ENCODE assay signal across 8 cellular contexts in genomic region chr2:68441179-68441993, GRCh38. TPM values are rescaled to one million over a fixed set of nuclear protein-coding genes. Genes with fewer than 3 reads are reported as not detected.
DNase-seq lines count a peak whose midpoint lies in the region; ATAC-seq and TF ChIP-seq lines count a peak whose summit lies in the region.

No MANE protein-coding gene starts in this region.

- TF ChIP-seq POLR2A in prostate gland (IDR thresholded peaks at IDR 0.05) (no peak), uterus (IDR thresholded peaks at IDR 0.05) (no peak)

- no peaks in the 10 kb centered on the region for H3K36me3 Mint-ChIP-seq in activated naive CD4-positive, alpha-beta T cell treated with anti-CD3 and anti-CD28 coated beads, Interleukin-2, amount 10 ng/mL, durations not matched to agents 7 days and 5 days
- H3K36me3 Mint-ChIP-seq in glutamatergic neuron (ENCODE audit: unreplicated experiment): no peaks in the 10 kb centered on the region

- peaks cover 7% of the 10 kb centered on the region for H3K4me1 Mint-ChIP-seq in activated naive CD4-positive, alpha-beta T cell treated with anti-CD3 and anti-CD28 coated beads, Interleukin-2, amount 10 ng/mL, durations not matched to agents 7 days and 5 days
- peaks cover 4% of the 10 kb centered on the region for H3K4me1 Mint-ChIP-seq in glutamatergic neuron (ENCODE audit: low read depth, unreplicated experiment)

- DNase-seq in NCI-H1105 (lab: John Stamatoyannopoulos, UW) (peak; percentile 75), SK-N-MC (ENCODE audit: low read depth, low spot score) (peak; percentile 66), glutamatergic neuron (peak; percentile 79), prostate gland (ENCODE audit: low spot score) (peak; percentile 71), uterus (peak; percentile 76 to 87)
- peak; percentile 85 for DNase-seq in activated naive CD4-positive, alpha-beta T cell treated with anti-CD3 and anti-CD28 coated beads, Interleukin-2, amount 10 ng/mL, durations not matched to agents 7 days and 5 days

- CTCF ChIA-PET in activated naive CD4-positive, alpha-beta T cell treated with anti-CD3 and anti-CD28 coated beads, Interleukin-2, amount 10 ng/mL, durations not matched to agents 7 days and 5 days (lab: Charles Lee): interaction anchor here (0.7 to 4.2 kb wide), 31 partner anchors 10 to 319 kb away, joined by 3 to 49 read pairs (median 4); no protein-coding TSS in a partner anchor

- H3K4me3 Mint-ChIP-seq in activated naive CD4-positive, alpha-beta T cell treated with anti-CD3 and anti-CD28 coated beads, Interleukin-2, amount 10 ng/mL, durations not matched to agents 7 days and 5 days: no peak overlapping the region
- H3K4me3 Mint-ChIP-seq in glutamatergic neuron (ENCODE audit: unreplicated experiment): no peak overlapping the region

- H3K27me3 Mint-ChIP-seq in activated naive CD4-positive, alpha-beta T cell treated with anti-CD3 and anti-CD28 coated beads, Interleukin-2, amount 10 ng/mL, durations not matched to agents 7 days and 5 days: peaks cover 24% of the 10 kb centered on the region
- no peaks in the 10 kb centered on the region for H3K27me3 Mint-ChIP-seq in glutamatergic neuron (ENCODE audit: unreplicated experiment)

- H3K4me3 ChIP-seq in SK-N-MC: no peak overlapping the region
- H3K4me3 ChIP-seq in prostate gland: no peak overlapping the region
- H3K4me3 ChIP-seq in uterus: no peak overlapping the region

- ATAC-seq in HG02678 (IDR thresholded peaks at IDR 0.05; ENCODE audit: unreplicated experiment): peak; percentile 98

- H3K4me1 ChIP-seq in prostate gland (replicated peaks) (no peaks in the 10 kb centered on the region), uterus (no peaks in the 10 kb centered on the region)

- peak overlapping the region; percentile 11 for H3K27ac Mint-ChIP-seq in activated naive CD4-positive, alpha-beta T cell treated with anti-CD3 and anti-CD28 coated beads, Interleukin-2, amount 10 ng/mL, durations not matched to agents 7 days and 5 days
- H3K27ac Mint-ChIP-seq in glutamatergic neuron (ENCODE audit: unreplicated experiment): no peak overlapping the region

- H3K9ac ChIP-seq in SK-N-MC (ENCODE audit: insufficient read length): peak overlapping the region; percentile 12

- H3K9me3 Mint-ChIP-seq in activated naive CD4-positive, alpha-beta T cell treated with anti-CD3 and anti-CD28 coated beads, Interleukin-2, amount 10 ng/mL, durations not matched to agents 7 days and 5 days: no peaks in the 10 kb centered on the region
- no peaks in the 10 kb centered on the region for H3K9me3 Mint-ChIP-seq in glutamatergic neuron (ENCODE audit: unreplicated experiment)

- H3K27ac ChIP-seq in SK-N-MC (no peak overlapping the region), prostate gland (no peak overlapping the region), uterus (peak overlapping the region; percentile 39 to 52)

- H3K36me3 ChIP-seq in SK-N-MC (ENCODE audit: insufficient read depth, low read length) (no peaks in the 10 kb centered on the region), prostate gland (no peaks in the 10 kb centered on the region), uterus (no peaks in the 10 kb centered on the region)

- intact Hi-C loops in prostate gland (cut with DNase I) (loop anchor here (5.0 to 10.0 kb wide), 3 partner anchors 79 to 319 kb away; no protein-coding TSS in a partner anchor), uterus (cut with DNase I; ENCODE audit: low total_unique reads) (loop anchor here (5.0 kb wide), 1 partner anchor 319 kb away; no protein-coding TSS in a partner anchor)

- 43% methylated on average over 6 of the region's 6 CpGs for WGBS in prostate gland

- H3K27me3 ChIP-seq in prostate gland (replicated peaks; ENCODE audit: insufficient read depth): no peaks in the 10 kb centered on the region
- H3K27me3 ChIP-seq in uterus: no peaks in the 10 kb centered on the region

- peak; percentile 85 for TF ChIP-seq CTCF in GM12872 (IDR thresholded peaks at IDR 0.05; ENCODE audit: insufficient read depth, low read depth, low read length)
- TF ChIP-seq CTCF in glutamatergic neuron (IDR thresholded peaks at IDR 0.05; ENCODE audit: partially characterized antibody, unreplicated experiment): peak; percentile 97
- TF ChIP-seq CTCF in prostate gland (IDR thresholded peaks at IDR 0.05): peak; percentile 82 to 86 (median 83)
- peak; percentile 81 to 90 (median 86) for TF ChIP-seq CTCF in uterus (IDR thresholded peaks at IDR 0.05)

- H3K9me3 ChIP-seq in SK-N-MC (ENCODE audit: low read depth, low read length) (no peaks in the 10 kb centered on the region), prostate gland (no peaks in the 10 kb centered on the region), uterus (no peaks in the 10 kb centered on the region)

RNA-seq across cellular contexts. Expression of gene FBXO48, which starts 25.7 kb away (rescaled TPM):
- total RNA-seq in glutamatergic neuron (ENCODE audit: unreplicated experiment) (0.81 TPM), prostate gland (under 1 TPM; 0.77 to 0.85 TPM), uterus (1 to 10 TPM in 2 of 4 donors, under 1 TPM in 1, not detected in 1; 0.55 to 6.8 (median 1.5) TPM)

RNA-seq across cellular contexts. Expression of gene APLF, which starts 26.0 kb away (rescaled TPM):
- total RNA-seq in glutamatergic neuron (ENCODE audit: unreplicated experiment): 4.4 TPM
- total RNA-seq in prostate gland: 10 to 100 TPM in 1 of 2 donors, 1 to 10 TPM in 1; 7.3 to 10.2 TPM
- total RNA-seq in uterus: 10 to 100 TPM; 11.3 to 25.9 (median 17.1) TPM

Comparison
In these comparisons a context has a peak if more than half of its experiments do, and no peak if none do; other contexts are left out.
1. H3K27ac ChIP-seq: peak in uterus (2 of 2); none in SK-N-MC (single experiment) and prostate gland (0 of 2).
2. Peak in every context shown above with its lines, with median percentiles within 50 percentile points of each other: CTCF ChIP-seq and DNase-seq.